ENCODE assay signal across 8 cellular contexts in the genomic region with DNA sequence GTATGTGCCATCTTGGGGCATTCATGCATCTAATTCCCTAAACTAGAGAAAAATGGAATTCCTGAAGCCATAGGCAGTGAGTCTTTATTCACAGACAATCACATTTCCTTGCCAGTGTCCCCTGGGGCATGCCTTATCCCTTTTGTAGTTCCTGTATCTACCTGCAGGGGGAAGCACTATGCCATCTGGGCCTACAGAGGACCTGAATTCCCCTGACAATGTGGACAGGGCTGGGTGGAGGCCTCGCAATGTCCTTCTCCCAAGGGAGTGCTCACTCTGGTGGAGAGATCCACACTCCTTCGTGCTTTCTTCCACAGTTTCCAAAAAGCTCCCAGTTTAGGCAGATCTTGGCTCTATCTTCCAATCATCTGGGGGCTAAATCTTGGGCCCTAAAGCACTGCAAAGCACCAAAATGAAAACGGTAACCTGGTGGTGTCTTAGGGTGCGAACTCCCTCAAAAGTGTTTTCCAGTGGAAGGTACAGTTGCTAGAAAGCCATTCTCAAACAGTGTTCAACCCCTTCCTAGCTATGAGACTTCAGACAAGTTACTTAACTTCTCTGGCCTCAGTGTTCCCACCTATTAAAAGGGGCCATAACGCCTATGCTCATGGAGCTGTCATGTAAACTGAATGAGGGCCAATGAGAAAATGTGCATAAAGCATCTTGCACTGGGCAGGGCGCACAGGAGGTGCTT. TPM values are rescaled to one million over a fixed set of nuclear protein-coding genes. Genes with fewer than 3 reads are reported as not detected.
A peak's percentile ranks its signal among the peaks of the same experiment; 100 is the strongest.
DNase-seq lines count a peak whose midpoint lies in the region; ATAC-seq, FAIRE-seq and TF ChIP-seq lines count a peak whose summit lies in the region.

No MANE protein-coding gene starts in this region.

- no peaks in the 10 kb centered on the region for H3K9me3 Mint-ChIP-seq in activated naive CD4-positive, alpha-beta T cell treated with anti-CD3 and anti-CD28 coated beads, Interleukin-2, amount 10 ng/mL, durations not matched to agents 7 days and 5 days
- no peaks in the 10 kb centered on the region for H3K9me3 Mint-ChIP-seq in progenitor cell of endocrine pancreas (ENCODE audit: low read depth)

- DNase-seq in D721Med (ENCODE audit: insufficient read length, low spot score) (peak; percentile 51), LHCN-M2 (ENCODE audit: low read depth) (peak; percentile 71), SK-N-DZ (ENCODE audit: low spot score) (peak; percentile 60), glomerular visceral epithelial cell (ENCODE audit: extremely low spot score) (peak; percentile 77), progenitor cell of endocrine pancreas (ENCODE audit: low spot score, unreplicated experiment) (peak; percentile 53), DMS79 (lab: John Stamatoyannopoulos, UW) (no peak)
- peak; percentile 68 for DNase-seq in activated naive CD4-positive, alpha-beta T cell treated with anti-CD3 and anti-CD28 coated beads, Interleukin-2, amount 10 ng/mL, durations not matched to agents 7 days and 5 days

- no peak overlapping the region for H3K4me3 Mint-ChIP-seq in activated naive CD4-positive, alpha-beta T cell treated with anti-CD3 and anti-CD28 coated beads, Interleukin-2, amount 10 ng/mL, durations not matched to agents 7 days and 5 days
- H3K4me3 Mint-ChIP-seq in progenitor cell of endocrine pancreas (ENCODE audit: low read depth): no peak overlapping the region

- peaks cover 13% of the 10 kb centered on the region for H3K27me3 Mint-ChIP-seq in activated naive CD4-positive, alpha-beta T cell treated with anti-CD3 and anti-CD28 coated beads, Interleukin-2, amount 10 ng/mL, durations not matched to agents 7 days and 5 days
- H3K27me3 Mint-ChIP-seq in progenitor cell of endocrine pancreas: no peaks in the 10 kb centered on the region

- peaks cover 26% of the 10 kb centered on the region for H3K4me1 Mint-ChIP-seq in activated naive CD4-positive, alpha-beta T cell treated with anti-CD3 and anti-CD28 coated beads, Interleukin-2, amount 10 ng/mL, durations not matched to agents 7 days and 5 days
- no peaks in the 10 kb centered on the region for H3K4me1 Mint-ChIP-seq in progenitor cell of endocrine pancreas (ENCODE audit: low read depth)

- peak; percentile 46 for FAIRE-seq in D721Med (lab: Jason Lieb, UNC)

- ATAC-seq in GM21447 (IDR thresholded peaks at IDR 0.05; ENCODE audit: unreplicated experiment): peak; percentile 59

- H3K36me3 Mint-ChIP-seq in activated naive CD4-positive, alpha-beta T cell treated with anti-CD3 and anti-CD28 coated beads, Interleukin-2, amount 10 ng/mL, durations not matched to agents 7 days and 5 days: peaks cover 2% of the 10 kb centered on the region
- H3K36me3 Mint-ChIP-seq in progenitor cell of endocrine pancreas (ENCODE audit: insufficient read depth): no peaks in the 10 kb centered on the region

- TF ChIP-seq CTCF in D721Med (IDR thresholded peaks at IDR 0.05; ENCODE audit: insufficient read depth, missing control alignments) (peak; percentile 78), progenitor cell of endocrine pancreas (IDR thresholded peaks at IDR 0.05; ENCODE audit: unreplicated experiment) (peak; percentile 76)

- CTCF ChIA-PET in activated naive CD4-positive, alpha-beta T cell treated with anti-CD3 and anti-CD28 coated beads, Interleukin-2, amount 10 ng/mL, durations not matched to agents 7 days and 5 days (lab: Charles Lee): interaction anchor here (0.7 to 6.5 kb wide), 22 partner anchors 8 to 174 kb away, joined by 3 to 77 read pairs (median 4); no protein-coding TSS in a partner anchor

- H3K27ac Mint-ChIP-seq in activated naive CD4-positive, alpha-beta T cell treated with anti-CD3 and anti-CD28 coated beads, Interleukin-2, amount 10 ng/mL, durations not matched to agents 7 days and 5 days: no peak overlapping the region
- H3K27ac Mint-ChIP-seq in progenitor cell of endocrine pancreas: no peak overlapping the region

RNA-seq across cellular contexts. Expression of gene WHRN, which starts 17.5 kb away (rescaled TPM):
- total RNA-seq in LHCN-M2 (2014; rRNA removed): 0.83 and 1.4 TPM in 2 replicates
- 1.5 TPM for polyA plus RNA-seq in LHCN-M2 (2012)
- 0.08 and 0.09 TPM in 2 replicates for polyA plus RNA-seq in SK-N-DZ (2014; cell fraction: cytosol; rRNA removed)
- 0.64 and 0.78 TPM in 2 replicates for polyA plus RNA-seq in SK-N-DZ (2014; cell fraction: nucleus; rRNA removed)
- 11.2 and 11.9 TPM in 2 replicates for total RNA-seq in progenitor cell of endocrine pancreas
